8 cellular contexts compared by ENCODE assay signal in the genomic region with DNA sequence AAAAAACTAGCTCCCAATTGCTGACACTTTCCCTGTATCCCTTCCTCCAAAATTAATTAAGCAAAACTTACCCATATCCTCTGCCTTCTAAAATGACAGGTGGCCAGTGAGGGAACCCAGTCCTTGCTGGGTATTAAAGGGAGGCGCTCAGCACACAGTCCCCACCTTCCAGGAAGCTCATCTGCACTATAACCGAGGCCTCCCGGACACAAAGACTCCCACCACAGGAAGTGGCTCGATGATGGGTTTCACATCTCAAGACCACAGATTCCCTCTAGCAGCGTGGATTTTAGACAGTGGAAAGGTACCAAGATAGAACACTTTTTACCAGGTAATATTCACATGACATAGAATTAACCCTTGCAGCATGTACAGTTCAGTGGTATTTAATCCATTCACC.
DNase-seq lines count a peak whose midpoint lies in the region; ATAC-seq, FAIRE-seq and TF ChIP-seq lines count a peak whose summit lies in the region.
"Had no signal": no experiment of that assay in that cellular context is flagged by ENCODE, and none has a peak within 500 bp of the region (broad histone marks: within the 10 kb centered on the region; RNA-seq: fewer than 3 reads in every experiment).

No MANE protein-coding gene starts in this region.

- H3K4me3 Mint-ChIP-seq in immature natural killer cell, result peak overlapping the region; percentile 41 to 76 (median 67)
- H3K4me3 Mint-ChIP-seq in endothelial cell (ENCODE audit: unreplicated experiment), result no peak overlapping the region

- H3K36me3 Mint-ChIP-seq in immature natural killer cell (peaks cover 5 to 9% (median 8%) of the 10 kb centered on the region in 3 donors), endothelial cell (ENCODE audit: low read depth, unreplicated experiment) (no peaks in the 10 kb centered on the region)

- peak overlapping the region; percentile 84 for H3K27ac ChIP-seq in RWPE1
- H3K27ac ChIP-seq: HL-60 had no signal

- DNase-seq in GM18507 (ENCODE audit: extremely low spot score, insufficient read length, low read depth) (no peak), RWPE1 (ENCODE audit: low spot score) (no peak), immature natural killer cell (peak; percentile 60 to 72 (median 65)), endothelial cell (ENCODE audit: low spot score) (no peak)

- CTCF ChIA-PET in RWPE1 (lab: Yijun Ruan, JAX), result no interaction called here

- FAIRE-seq in GM18507 (lab: Jason Lieb, UNC), result peak; percentile 90

- TF ChIP-seq CTCF in RWPE1 (conservative IDR thresholded peaks at IDR 0.05; ENCODE audit: low read depth), result no peak
- no peak for TF ChIP-seq CTCF in endothelial cell (IDR thresholded peaks at IDR 0.05; ENCODE audit: unreplicated experiment)

- H3K9me3 Mint-ChIP-seq in immature natural killer cell (peaks cover 0 to 19% (median 12%) of the 10 kb centered on the region in 6 donors), endothelial cell (ENCODE audit: unreplicated experiment) (no peaks in the 10 kb centered on the region)

- peak; percentile 45 for ATAC-seq in HG02759 (IDR thresholded peaks at IDR 0.05; ENCODE audit: unreplicated experiment)
- ATAC-seq in GM19467 (IDR thresholded peaks at IDR 0.05; ENCODE audit: unreplicated experiment), result no peak
- ATAC-seq in HG03521 (IDR thresholded peaks at IDR 0.05; ENCODE audit: unreplicated experiment), result no peak

- H3K4me1 Mint-ChIP-seq in immature natural killer cell, result peaks cover 24 to 29% of the 10 kb centered on the region in 2 donors
- no peaks in the 10 kb centered on the region for H3K4me1 Mint-ChIP-seq in endothelial cell (ENCODE audit: unreplicated experiment)

- H3K27me3 Mint-ChIP-seq in immature natural killer cell (ENCODE audit: low read depth in 3 of 3) (peaks cover 21 to 32% (median 22%) of the 10 kb centered on the region in 3 donors), endothelial cell (ENCODE audit: unreplicated experiment) (peaks cover 2% of the 10 kb centered on the region)

- H3K27ac Mint-ChIP-seq in immature natural killer cell, result peak overlapping the region in 2 of 6 donors; percentile 38 to 55
- no peak overlapping the region for H3K27ac Mint-ChIP-seq in endothelial cell (ENCODE audit: unreplicated experiment)

- POLR2A ChIA-PET in RWPE1 (lab: Yijun Ruan, JAX; ENCODE audit: low non-redundant PET), result no interaction called here

Comparison
In these comparisons a context has a peak if more than half of its experiments do, and no peak if none do; other contexts are left out.
1. DNase-seq: peak in immature natural killer cell (3 of 3); none in GM18507 (single experiment), RWPE1 (single experiment) and endothelial cell (single experiment).